ENCODE assay signal across 1 cellular context in the genomic region with DNA sequence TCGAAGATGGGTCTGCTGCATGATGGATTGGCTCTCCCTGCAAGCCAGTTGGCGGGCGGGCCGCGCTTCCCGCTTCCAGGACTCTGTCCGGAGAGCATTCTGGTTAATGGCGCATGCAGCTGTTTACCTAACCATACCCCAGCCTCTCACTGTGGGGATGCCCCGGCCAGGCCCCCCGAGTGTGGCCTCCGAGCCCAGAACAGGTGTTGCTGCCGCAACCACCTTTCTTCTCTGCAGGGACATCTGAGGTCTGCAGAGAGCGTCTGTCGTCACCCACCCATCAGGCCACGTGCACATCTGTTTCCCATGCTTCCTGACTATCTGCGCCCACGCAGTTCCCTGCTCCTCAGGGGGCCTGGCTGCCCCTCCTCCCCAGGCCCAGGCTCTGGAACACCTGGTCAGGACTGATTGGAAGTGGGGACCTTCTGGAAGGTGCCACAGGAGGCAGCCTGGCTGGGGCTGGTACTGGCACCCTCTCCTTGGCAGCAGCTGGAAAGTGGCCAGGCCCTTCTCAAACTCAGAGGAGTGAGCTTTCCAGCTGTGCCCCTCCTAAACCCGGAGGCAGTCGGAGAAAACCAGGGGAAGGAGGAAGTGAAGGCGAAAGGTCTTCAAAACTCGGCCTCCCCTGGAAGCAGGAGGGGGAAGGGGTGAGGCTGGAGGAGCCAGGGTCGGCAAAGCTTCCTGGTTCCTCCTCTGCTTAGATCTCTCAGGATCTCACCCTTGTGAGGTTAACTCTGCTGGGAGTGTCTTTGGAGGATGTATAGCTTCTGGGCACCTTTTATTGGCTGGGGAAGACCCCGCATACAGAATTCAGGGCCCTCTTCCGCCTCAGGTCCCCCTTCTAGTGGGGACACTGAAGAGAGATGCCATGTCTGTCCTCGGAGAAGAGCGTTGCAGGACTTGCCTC.
TF ChIP-seq lines count a peak whose summit lies in the region.

No MANE protein-coding gene starts in this region.

TF ChIP-seq in K562, 482 proteins besides CTCF, POLR2A, EP300 and RAD21 (continued from another document):
- peak in 1 of 2 experiments; percentile 15 for TF ChIP-seq E2F6 (IDR thresholded peaks at IDR 0.05; ENCODE audit: borderline replicate concordance in 1 of 2, extremely low read depth in 1 of 2, insufficient read depth in 1 of 2, insufficient read length in 1 of 2, low read depth in 1 of 2, low read length in 1 of 2, poor library complexity in 1 of 2, severe bottlenecking in 1 of 2)
- TF ChIP-seq LEF1 (IDR thresholded peaks at IDR 0.05), result no peak
- peak; percentile 16; the same call in 1 of the 2 replicates for TF ChIP-seq TAL1 (IDR thresholded peaks at IDR 0.05)
- no peak for TF ChIP-seq ATF7 (IDR thresholded peaks at IDR 0.05)
- TF ChIP-seq ZNF512 (tag; IDR thresholded peaks at IDR 0.05), result no peak
- TF ChIP-seq VEZF1 (CRISPR knock-in tag; IDR thresholded peaks at IDR 0.05), result no peak
- no peak for TF ChIP-seq FOXP4 (CRISPR knock-in tag; IDR thresholded peaks at IDR 0.05; ENCODE audit: borderline replicate concordance)
- no peak for TF ChIP-seq ZNF444 (CRISPR knock-in tag; IDR thresholded peaks at IDR 0.05)
- TF ChIP-seq ERF (CRISPR knock-in tag; IDR thresholded peaks at IDR 0.05), result no peak
- peak; percentile 34; the same call in 1 of the 2 replicates for TF ChIP-seq RBFOX2 (IDR thresholded peaks at IDR 0.05; ENCODE audit: low read depth, low read length)
- no peak for TF ChIP-seq POLR2AphosphoS2 (IDR thresholded peaks at IDR 0.05; ENCODE audit: low read length)
- TF ChIP-seq, protein P1, sequence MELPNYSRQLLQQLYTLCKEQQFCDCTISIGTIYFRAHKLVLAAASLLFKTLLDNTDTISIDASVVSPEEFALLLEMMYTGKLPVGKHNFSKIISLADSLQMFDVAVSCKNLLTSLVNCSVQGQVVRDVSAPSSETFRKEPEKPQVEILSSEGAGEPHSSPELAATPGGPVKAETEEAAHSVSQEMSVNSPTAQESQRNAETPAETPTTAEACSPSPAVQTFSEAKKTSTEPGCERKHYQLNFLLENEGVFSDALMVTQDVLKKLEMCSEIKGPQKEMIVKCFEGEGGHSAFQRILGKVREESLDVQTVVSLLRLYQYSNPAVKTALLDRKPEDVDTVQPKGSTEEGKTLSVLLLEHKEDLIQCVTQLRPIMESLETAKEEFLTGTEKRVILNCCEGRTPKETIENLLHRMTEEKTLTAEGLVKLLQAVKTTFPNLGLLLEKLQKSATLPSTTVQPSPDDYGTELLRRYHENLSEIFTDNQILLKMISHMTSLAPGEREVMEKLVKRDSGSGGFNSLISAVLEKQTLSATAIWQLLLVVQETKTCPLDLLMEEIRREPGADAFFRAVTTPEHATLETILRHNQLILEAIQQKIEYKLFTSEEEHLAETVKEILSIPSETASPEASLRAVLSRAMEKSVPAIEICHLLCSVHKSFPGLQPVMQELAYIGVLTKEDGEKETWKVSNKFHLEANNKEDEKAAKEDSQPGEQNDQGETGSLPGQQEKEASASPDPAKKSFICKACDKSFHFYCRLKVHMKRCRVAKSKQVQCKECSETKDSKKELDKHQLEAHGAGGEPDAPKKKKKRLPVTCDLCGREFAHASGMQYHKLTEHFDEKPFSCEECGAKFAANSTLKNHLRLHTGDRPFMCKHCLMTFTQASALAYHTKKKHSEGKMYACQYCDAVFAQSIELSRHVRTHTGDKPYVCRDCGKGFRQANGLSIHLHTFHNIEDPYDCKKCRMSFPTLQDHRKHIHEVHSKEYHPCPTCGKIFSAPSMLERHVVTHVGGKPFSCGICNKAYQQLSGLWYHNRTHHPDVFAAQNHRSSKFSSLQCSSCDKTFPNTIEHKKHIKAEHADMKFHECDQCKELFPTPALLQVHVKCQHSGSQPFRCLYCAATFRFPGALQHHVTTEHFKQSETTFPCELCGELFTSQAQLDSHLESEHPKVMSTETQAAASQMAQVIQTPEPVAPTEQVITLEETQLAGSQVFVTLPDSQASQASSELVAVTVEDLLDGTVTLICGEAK (IDR thresholded peaks at IDR 0.05), result no peak
- TF ChIP-seq, protein P1 (CRISPR knock-in tag; IDR thresholded peaks at IDR 0.05), result no peak
- TF ChIP-seq SREBF2 (CRISPR knock-in tag; IDR thresholded peaks at IDR 0.05), result no peak
- no peak for TF ChIP-seq MTF1 (CRISPR knock-in tag; IDR thresholded peaks at IDR 0.05; ENCODE audit: borderline replicate concordance)
- TF ChIP-seq RNF2 (IDR thresholded peaks at IDR 0.05), result no peak
- TF ChIP-seq CEBPB (tag; IDR thresholded peaks at IDR 0.05), result no peak
- peak; percentile 61 for TF ChIP-seq TCF3 (CRISPR knock-in tag; IDR thresholded peaks at IDR 0.05)
- no peak for TF ChIP-seq ESRRB (CRISPR knock-in tag; IDR thresholded peaks at IDR 0.05; ENCODE audit: borderline replicate concordance)
- no peak for TF ChIP-seq GATAD2A (IDR thresholded peaks at IDR 0.05)
- TF ChIP-seq, protein P2, sequence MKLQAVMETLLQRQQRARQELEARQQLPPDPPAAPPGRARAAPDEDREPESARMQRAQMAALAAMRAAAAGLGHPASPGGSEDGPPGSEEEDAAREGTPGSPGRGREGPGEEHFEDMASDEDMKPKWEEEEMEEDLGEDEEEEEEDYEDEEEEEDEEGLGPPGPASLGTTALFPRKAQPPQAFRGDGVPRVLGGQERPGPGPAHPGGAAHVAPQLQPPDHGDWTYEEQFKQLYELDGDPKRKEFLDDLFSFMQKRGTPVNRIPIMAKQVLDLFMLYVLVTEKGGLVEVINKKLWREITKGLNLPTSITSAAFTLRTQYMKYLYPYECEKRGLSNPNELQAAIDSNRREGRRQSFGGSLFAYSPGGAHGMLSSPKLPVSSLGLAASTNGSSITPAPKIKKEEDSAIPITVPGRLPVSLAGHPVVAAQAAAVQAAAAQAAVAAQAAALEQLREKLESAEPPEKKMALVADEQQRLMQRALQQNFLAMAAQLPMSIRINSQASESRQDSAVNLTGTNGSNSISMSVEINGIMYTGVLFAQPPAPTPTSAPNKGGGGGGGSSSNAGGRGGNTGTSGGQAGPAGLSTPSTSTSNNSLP (IDR thresholded peaks at IDR 0.05; ENCODE audit: borderline replicate concordance, low read depth, low read length), result no peak
- TF ChIP-seq ZNF23 (CRISPR knock-in tag; IDR thresholded peaks at IDR 0.05), result no peak
- no peak for TF ChIP-seq NBN (IDR thresholded peaks at IDR 0.05; ENCODE audit: low read depth)
- TF ChIP-seq NR3C1 (CRISPR knock-in tag; IDR thresholded peaks at IDR 0.05), result no peak
- no peak for TF ChIP-seq RBM15 (IDR thresholded peaks at IDR 0.05; ENCODE audit: insufficient read depth, low read length)
- no peak for TF ChIP-seq ZEB2 (IDR thresholded peaks at IDR 0.05)
- no peak for TF ChIP-seq CLOCK (CRISPR knock-in tag; IDR thresholded peaks at IDR 0.05; ENCODE audit: borderline replicate concordance)
- no peak for TF ChIP-seq CHD2 (IDR thresholded peaks at IDR 0.05; ENCODE audit: low read depth, low read length)
- 0 out of 2 replicates have a peak, but pooled peaks have one; percentile 2 for TF ChIP-seq USF2 (CRISPR knock-in tag; IDR thresholded peaks at IDR 0.05)
